ENCODE assay signal across 2 cellular contexts in genomic region chr10:4956088-4956487, GRCh38. TPM values are rescaled to one million over a fixed set of nuclear protein-coding genes. Genes with fewer than 3 reads are reported as not detected.
"Had no signal": no experiment of that assay in that cellular context is flagged by ENCODE, and none has a peak within 500 bp of the region (broad histone marks: within the 10 kb centered on the region; RNA-seq: fewer than 3 reads in every experiment).

No MANE protein-coding gene starts in this region.

RNA-seq across cellular contexts. Expression of gene AKR1C1, which starts 7.1 kb away (rescaled TPM):
- polyA plus RNA-seq: immature natural killer cell; naive thymus-derived CD4-positive, alpha-beta T cell had no signal

RNA-seq across cellular contexts. Expression of gene AKR1C2, which starts 47.6 kb away (rescaled TPM):
- polyA plus RNA-seq: immature natural killer cell; naive thymus-derived CD4-positive, alpha-beta T cell had no signal
